ENCODE assay signal across 8 cellular contexts in genomic region chr13:49584771-49585182, GRCh38. TPM values are rescaled to one million over a fixed set of nuclear protein-coding genes. Genes with fewer than 3 reads are reported as not detected.
DNase-seq lines count a peak whose midpoint lies in the region; ATAC-seq, FAIRE-seq and TF ChIP-seq lines count a peak whose summit lies in the region.

No MANE protein-coding gene starts in this region.

- DNase-seq in activated T-cell treated with anti-CD3 and anti-CD28 coated beads, Interleukin-2, amount 50 U/mL, for 24 hours = no peak
- DNase-seq in activated T-cell treated with anti-CD3 and anti-CD28 coated beads, Interleukin-2, amount 50 U/mL, for 48 hours = no peak
- DNase-seq in SJSA1 (ENCODE audit: low read depth in 1 of 2, low spot score in 2 of 2) (no peak), erythroblast (lab: John Stamatoyannopoulos, UW) (peak; percentile 42 to 52), natural killer cell (no peak), HK-2 (ENCODE audit: unreplicated experiment) (no peak), H54 (ENCODE audit: insufficient read length, low spot score) (no peak)

- peaks cover 19% of the 10 kb centered on the region for H3K36me3 ChIP-seq in SJSA1

- H3K27ac ChIP-seq in SJSA1 = peak overlapping the region; percentile 45; the same call in 1 of the 2 replicates

- no peaks in the 10 kb centered on the region for H3K9me3 Mint-ChIP-seq in activated T-cell treated with anti-CD3 and anti-CD28 coated beads, Interleukin-2, amount 50 U/mL, for 24 hours
- H3K9me3 Mint-ChIP-seq in natural killer cell = no peaks in the 10 kb centered on the region

- H3K36me3 Mint-ChIP-seq in activated T-cell treated with anti-CD3 and anti-CD28 coated beads, Interleukin-2, amount 50 U/mL, for 24 hours (ENCODE audit: low read depth) = peaks cover 23% of the 10 kb centered on the region
- no peaks in the 10 kb centered on the region for H3K36me3 Mint-ChIP-seq in natural killer cell

- peak overlapping the region; percentile 87 for H3K4me3 Mint-ChIP-seq in activated T-cell treated with anti-CD3 and anti-CD28 coated beads, Interleukin-2, amount 50 U/mL, for 24 hours
- peak overlapping the region; percentile 92 for H3K4me3 Mint-ChIP-seq in natural killer cell

- no peak for TF ChIP-seq POLR2A in erythroblast (IDR thresholded peaks at IDR 0.05; ENCODE audit: low read length)
- no peak for TF ChIP-seq POLR2A in H54 (IDR thresholded peaks at IDR 0.05; ENCODE audit: low read depth, low read length)

- H3K4me1 Mint-ChIP-seq in activated T-cell treated with anti-CD3 and anti-CD28 coated beads, Interleukin-2, amount 50 U/mL, for 24 hours (ENCODE audit: low read depth) = peaks cover 26% of the 10 kb centered on the region
- H3K4me1 Mint-ChIP-seq in natural killer cell = peaks cover 23 to 34% of the 10 kb centered on the region in 2 donors

- H3K27ac Mint-ChIP-seq in activated T-cell treated with anti-CD3 and anti-CD28 coated beads, Interleukin-2, amount 50 U/mL, for 24 hours = peak overlapping the region; percentile 86
- H3K27ac Mint-ChIP-seq in natural killer cell = peak overlapping the region; percentile 65 to 88

- H3K27me3 ChIP-seq in SJSA1 (replicated peaks) = no peaks in the 10 kb centered on the region

- no peaks in the 10 kb centered on the region for H3K27me3 Mint-ChIP-seq in activated T-cell treated with anti-CD3 and anti-CD28 coated beads, Interleukin-2, amount 50 U/mL, for 24 hours
- H3K27me3 Mint-ChIP-seq in natural killer cell (ENCODE audit: low read depth in 2 of 2) = no peaks in the 10 kb centered on the region

- peak; percentile 17 for ATAC-seq in HG02970 (IDR thresholded peaks at IDR 0.05; ENCODE audit: low FRiP score, unreplicated experiment)
- peak in 1 of 3 donors; percentile 4 for ATAC-seq in natural killer cell

- H3K4me1 ChIP-seq in SJSA1 (replicated peaks) = peaks cover 30% of the 10 kb centered on the region

- FAIRE-seq in H54 (lab: Jason Lieb, UNC) = no peak

- intact Hi-C loops in natural killer cell (cut with micrococcal nuclease) = no loop called here

- H3K4me3 ChIP-seq in SJSA1 = peak overlapping the region; percentile 97

- no peak for TF ChIP-seq CTCF in natural killer cell (IDR thresholded peaks at IDR 0.05)

- no peaks in the 10 kb centered on the region for H3K9me3 ChIP-seq in SJSA1 (replicated peaks)

RNA-seq across cellular contexts. Expression of gene RCBTB1, which starts 0.6 kb away (rescaled TPM):
- 10.3 and 13.5 TPM in 2 replicates for total RNA-seq in SJSA1 (2014; rRNA removed; shearing (Covaris generic))
- total RNA-seq in natural killer cell = 10 to 100 TPM; 19.7 to 28.5 (median 28.4) TPM

RNA-seq across cellular contexts. Expression of gene ARL11, which starts 43.5 kb away (rescaled TPM):
- 0.03 TPM in 1 of 2 replicates, not detected in the other for total RNA-seq in SJSA1 (2014; rRNA removed; shearing (Covaris generic))
- 1 to 10 TPM in 1 of 3 donors, under 1 TPM in 2; 0.48 to 1.5 (median 0.61) TPM for total RNA-seq in natural killer cell

Comparison
In these comparisons a context has a peak if more than half of its experiments do, and no peak if none do; other contexts are left out.
1. DNase-seq: peak in erythroblast (2 of 2); none in activated T-cell treated with anti-CD3 and anti-CD28 coated beads, Interleukin-2, amount 50 U/mL, for 24 hours (single experiment), activated T-cell treated with anti-CD3 and anti-CD28 coated beads, Interleukin-2, amount 50 U/mL, for 48 hours (0 of 2), SJSA1 (0 of 2), natural killer cell (single experiment), HK-2 (single experiment) and H54 (single experiment).